ENCODE assay signal across 8 cellular contexts in the genomic region with DNA sequence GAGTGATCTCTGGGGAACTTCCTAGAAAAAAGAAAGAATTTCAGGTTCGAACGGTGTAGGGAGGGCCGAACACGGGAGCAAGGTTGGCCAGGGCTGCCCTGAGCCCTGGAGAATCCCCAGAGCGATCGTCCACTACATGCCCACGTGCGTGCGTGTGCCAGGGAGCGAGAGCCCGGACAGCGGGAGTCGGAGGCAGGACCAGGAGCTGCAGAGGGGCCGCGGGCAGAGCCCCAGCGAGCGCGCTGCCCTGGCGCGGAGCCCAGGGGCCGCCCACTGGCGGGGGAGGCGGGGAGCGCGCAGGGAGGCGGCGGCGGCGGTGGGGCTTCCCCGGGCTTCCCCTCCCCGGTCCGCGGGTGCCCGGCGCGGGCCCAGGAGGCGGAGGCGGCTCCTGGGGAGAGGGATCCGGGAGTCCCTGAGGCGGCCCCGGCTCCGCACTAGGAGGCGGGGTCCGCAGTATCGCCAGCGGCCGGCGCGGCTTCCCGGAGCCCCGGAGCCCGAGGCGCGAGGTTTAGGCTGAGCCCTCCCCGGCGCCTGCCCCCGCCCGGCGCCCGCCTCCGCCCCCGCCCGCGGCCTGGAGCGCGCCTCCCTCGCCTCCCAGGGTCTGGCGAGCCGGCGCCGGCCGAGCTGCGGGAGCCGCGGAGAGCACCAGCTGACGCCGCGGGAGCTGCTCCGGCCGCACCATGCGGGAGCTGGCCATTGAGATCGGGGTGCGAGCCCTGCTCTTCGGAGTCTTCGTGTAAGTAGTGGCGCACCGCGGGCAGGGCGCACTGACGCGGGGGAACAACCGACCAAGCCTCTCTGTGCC. TPM values are rescaled to one million over a fixed set of nuclear protein-coding genes. Genes with fewer than 3 reads are reported as not detected.
DNase-seq lines count a peak whose midpoint lies in the region; ATAC-seq, FAIRE-seq and TF ChIP-seq lines count a peak whose summit lies in the region.

Gene PLPP4, plus strand, starts transcription at position 602 of the 805 bp plus-strand sequence. Its CDS starts 79 bp downstream, at position 681.

- H3K4me1 ChIP-seq in A549, result no peaks in the 10 kb centered on the region
- H3K4me1 ChIP-seq in SK-N-SH (ENCODE audit: control insufficient read depth in 1 of 2, insufficient read depth in 2 of 2, low read depth in 1 of 2, low read length in 1 of 2), result peaks cover 20 to 45% of the 10 kb centered on the region in 2 experiments
- peaks cover 0 to 24% (median 12%) of the 10 kb centered on the region in 3 donors for H3K4me1 ChIP-seq in gastroesophageal sphincter
- H3K4me1 ChIP-seq in neuron (ENCODE audit: insufficient read depth, low read length), result peaks cover 5% of the 10 kb centered on the region

- peaks cover 22% of the 10 kb centered on the region for H3F3A ChIP-seq in SK-N-SH (replicated peaks; ENCODE audit: insufficient read depth)

- H3K9me2 ChIP-seq in SK-N-SH, result no peaks in the 10 kb centered on the region

- H3K36me3 ChIP-seq in SK-N-SH (replicated peaks in 1 of 2; ENCODE audit: control insufficient read depth in 1 of 2, insufficient read depth in 2 of 2, low read length in 1 of 2), result no peaks in the 10 kb centered on the region
- H3K36me3 ChIP-seq in gastroesophageal sphincter, result no peaks in the 10 kb centered on the region
- no peaks in the 10 kb centered on the region for H3K36me3 ChIP-seq in neuron (ENCODE audit: insufficient read depth, low read length)

- H2AFZ ChIP-seq in SK-N-SH (ENCODE audit: low read depth) (peak within 1 kb of the TSS; percentile 83), neuron (ENCODE audit: low read depth, low read length) (peak within 1 kb of the TSS; percentile 48)

- TF ChIP-seq CTCF in A549 (IDR thresholded peaks at IDR 0.05) (no peak), SK-N-SH (IDR thresholded peaks at IDR 0.05) (no peak), gastroesophageal sphincter (IDR thresholded peaks at IDR 0.05) (no peak)

- H3K9me3 ChIP-seq in A549, result no peaks in the 10 kb centered on the region
- H3K9me3 ChIP-seq in SK-N-SH, result no peaks in the 10 kb centered on the region
- H3K9me3 ChIP-seq in gastroesophageal sphincter, result no peaks in the 10 kb centered on the region
- H3K9me3 ChIP-seq in neuron (ENCODE audit: low read length), result no peaks in the 10 kb centered on the region

- ATAC-seq in A549, result peak; percentile 40 to 49; a peak in 5 of 6 replicates
- ATAC-seq in GM21423 (IDR thresholded peaks at IDR 0.05; ENCODE audit: unreplicated experiment), result peak; percentile 56
- peak; percentile 42 for ATAC-seq in gastroesophageal sphincter
- ATAC-seq in HG02970 (IDR thresholded peaks at IDR 0.05; ENCODE audit: low FRiP score, unreplicated experiment), result no peak
- ATAC-seq in GM18870 (IDR thresholded peaks at IDR 0.05; ENCODE audit: unreplicated experiment), result no peak
- ATAC-seq in GM21529 (IDR thresholded peaks at IDR 0.05; ENCODE audit: unreplicated experiment), result no peak

- H3K27me3 ChIP-seq in SK-N-SH (ENCODE audit: insufficient read depth) (no peaks in the 10 kb centered on the region), gastroesophageal sphincter (peaks cover 59% of the 10 kb centered on the region), neuron (ENCODE audit: insufficient read depth, low read length) (peaks cover 55% of the 10 kb centered on the region)

- TF ChIP-seq EP300 in A549 (IDR thresholded peaks at IDR 0.05) (no peak), SK-N-SH (IDR thresholded peaks at IDR 0.05; ENCODE audit: borderline replicate concordance in 1 of 2, low read depth in 1 of 2, low read length in 1 of 2) (no peak), gastroesophageal sphincter (IDR thresholded peaks at IDR 0.05) (no peak)

- TF ChIP-seq RAD21 in A549 (conservative IDR thresholded peaks at IDR 0.05 in 1 of 2, IDR thresholded peaks at IDR 0.05 in 1 of 2) (no peak), SK-N-SH (IDR thresholded peaks at IDR 0.05; ENCODE audit: low read length) (no peak)

- TF ChIP-seq POLR2A in A549 (IDR thresholded peaks at IDR 0.05; ENCODE audit: low read length) (no peak), gastroesophageal sphincter (IDR thresholded peaks at IDR 0.05) (no peak)

- WGBS in A549 (ENCODE audit: missing lambda C conversion rate), result 11% methylated on average over 19 of the region's 92 CpGs
- under 1% methylated on average over 18 of the region's 92 CpGs for WGBS in SK-N-SH (ENCODE audit: low lambda C conversion rate)
- WGBS in gastroesophageal sphincter (ENCODE audit: low coverage in 1 of 2), 2 donors, result 0 to 5% methylated on average over 4 to 5 of the region's 92 CpGs

- H3K27ac ChIP-seq in A549, result peak within 1 kb of the TSS in 1 of 2 experiments; percentile 56; a peak in 1 of 6 replicates
- H3K27ac ChIP-seq in SK-N-SH (ENCODE audit: low read depth in 2 of 2, low read length in 1 of 2), result peak within 1 kb of the TSS in 1 of 2 experiments; percentile 88; a peak in 2 of 4 replicates
- H3K27ac ChIP-seq in gastroesophageal sphincter, result no peak within 1 kb of the TSS

- H3K79me2 ChIP-seq in SK-N-SH (ENCODE audit: insufficient read depth), result peaks cover 47% of the 10 kb centered on the region

- peak within 1 kb of the TSS; percentile 42 for H3K4me3 ChIP-seq in A549
- H3K4me3 ChIP-seq in SK-N-SH (ENCODE audit: low read depth in 2 of 2, low read length in 1 of 2), result peak within 1 kb of the TSS; percentile 65 to 85
- H3K4me3 ChIP-seq in gastroesophageal sphincter, result peak within 1 kb of the TSS; percentile 15 to 57
- H3K4me3 ChIP-seq in neuron (ENCODE audit: low read length), result peak within 1 kb of the TSS; percentile 34

- H3K4me2 ChIP-seq in A549 (peak within 1 kb of the TSS; percentile 81), SK-N-SH (peak within 1 kb of the TSS; percentile 96)

- CTCF ChIA-PET in A549 (lab: Yijun Ruan, JAX), result no interaction called here
- CTCF ChIA-PET in SK-N-SH (lab: Yijun Ruan, JAX), result no interaction called here

- DNase-seq in A549 (ENCODE audit: low read depth in 1 of 2, low spot score in 1 of 2) (no peak), SK-N-SH (peak; percentile 91)

- POLR2A ChIA-PET in A549 (lab: Yijun Ruan, JAX), result no interaction called here
- POLR2A ChIA-PET in SK-N-SH (lab: Yijun Ruan, JAX), result no interaction called here

- H4K20me1 ChIP-seq in SK-N-SH (ENCODE audit: insufficient read depth), result no peaks in the 10 kb centered on the region

- H3K9ac ChIP-seq in SK-N-SH, result peak within 1 kb of the TSS; percentile 98

- FAIRE-seq in A549 (lab: Jason Lieb, UNC), result no peak

TF ChIP-seq in A549, 52 proteins besides CTCF, POLR2A, EP300 and RAD21:
- no peak for TF ChIP-seq PHF8 (IDR thresholded peaks at IDR 0.05; ENCODE audit: borderline replicate concordance, low read depth)

TF ChIP-seq in SK-N-SH, 30 proteins besides CTCF, POLR2A, EP300 and RAD21:
- TF ChIP-seq NFIC (IDR thresholded peaks at IDR 0.05; ENCODE audit: borderline replicate concordance) (peak; percentile 76), SIN3A (IDR thresholded peaks at IDR 0.05; ENCODE audit: borderline replicate concordance, low read depth, low read length) (peak; percentile 60; the same call in 1 of the 2 replicates), MAX (IDR thresholded peaks at IDR 0.05; ENCODE audit: low read depth) (peak; percentile 86), FOSL2 (IDR thresholded peaks at IDR 0.05; ENCODE audit: borderline replicate concordance, low read depth) (no peak), MXI1 (IDR thresholded peaks at IDR 0.05; ENCODE audit: low read depth, low read length) (peak; percentile 84; the same call in 1 of the 2 replicates), MEF2A (IDR thresholded peaks at IDR 0.05; ENCODE audit: borderline replicate concordance, low read depth) (no peak; the same call in 1 of the 2 replicates), JUND (IDR thresholded peaks at IDR 0.05) (no peak)
TF ChIP-seq in SK-N-SH: peak in this region for 4.

RNA-seq across cellular contexts. Expression of gene PLPP4, which starts in this region (rescaled TPM):
- polyA plus RNA-seq in A549 (2011; rRNA removed) (not detected in 2 replicates), A549 (2017; fragmentation: RNase III; extraction: RNeasy Plus Mini Kit Qiagen cat#74134 plus additional on column Dnase treatment) (not detected in 3 replicates), SK-N-SH (2012; rRNA removed) (27.9 and 30.3 TPM in 2 replicates)
- polyA plus RNA-seq in A549 (2012; cell fraction: cytosol; rRNA removed), result not detected in 2 replicates
- not detected in 2 replicates for polyA plus RNA-seq in A549 (2012; cell fraction: nucleus; rRNA removed)
- not detected in 2 replicates for polyA minus RNA-seq in A549 (2011; rRNA and poly(A)+ RNA removed)
- 20.8 and 24.0 TPM in 2 replicates for polyA plus RNA-seq in SK-N-SH (2012; cell fraction: cytosol; rRNA removed)
- polyA plus RNA-seq in SK-N-SH (2012; cell fraction: nucleus; rRNA removed), result 30.8 and 38.2 TPM in 2 replicates
- 1 to 10 TPM in 1 of 4 donors, not detected in 3; 2.5 TPM for total RNA-seq in gastroesophageal sphincter

Comparison
In these comparisons a context has a peak if more than half of its experiments do, and no peak if none do; other contexts are left out.
1. RNA of gene PLPP4 (polyA plus RNA-seq): 20.8 to 38.2 TPM in SK-N-SH; not detected in A549; every median in the first group is over 10 times any median in the second.
2. Peak in ATAC-seq, H3K4me3 ChIP-seq and H3K4me2 ChIP-seq in A549; RNA of the gene not detected or under 1 TPM.
3. ATAC-seq: peak in GM21423 (single experiment) and gastroesophageal sphincter (single experiment); none in HG02970 (single experiment), GM18870 (single experiment) and GM21529 (single experiment).
4. Of the 12 proteins assayed by ChIP-seq in both A549 and SK-N-SH: peak only in A549: none; only in SK-N-SH: MAX; in both: none; in neither: 11.
5. Peak in every context shown above with its lines, with median percentiles within 50 percentile points of each other: H3K4me3 ChIP-seq.